1 cellular context compared by ENCODE assay signal in the genomic region with DNA sequence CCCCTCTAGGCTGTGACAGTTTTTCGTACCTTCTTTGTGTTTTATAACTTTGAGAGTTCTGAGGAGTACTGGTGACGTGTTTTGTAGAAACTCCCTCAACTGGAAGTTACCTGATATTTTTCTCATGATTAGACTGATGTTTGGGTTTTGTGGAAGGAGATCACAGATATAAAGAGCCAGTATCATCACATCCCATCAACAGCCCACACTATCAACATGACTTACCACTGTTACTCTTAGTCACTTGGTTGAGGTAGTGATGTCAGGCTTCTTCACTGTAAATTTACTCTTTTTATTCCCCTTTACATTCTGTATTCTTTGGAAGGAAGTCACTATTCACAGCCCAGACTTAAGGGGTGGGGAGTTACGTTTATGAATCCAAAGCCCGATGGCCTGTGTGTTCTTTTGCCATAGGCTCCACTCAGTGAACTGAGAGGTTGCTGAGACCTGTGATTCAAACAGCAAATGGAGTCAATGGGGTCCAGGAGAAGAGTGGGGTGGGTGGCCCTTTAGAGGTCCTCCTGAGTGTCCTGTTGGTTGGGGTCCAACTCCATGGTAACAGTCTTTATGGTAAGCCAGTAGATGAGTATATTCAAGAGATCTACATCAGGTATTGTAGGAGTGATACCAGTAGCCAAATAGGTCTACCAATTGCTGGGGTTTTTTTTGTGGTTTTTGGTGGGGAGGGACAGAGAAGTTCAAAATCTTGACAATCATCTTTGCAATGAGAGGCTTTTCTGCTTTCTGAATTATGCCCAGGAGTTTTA.
TF ChIP-seq lines count a peak whose summit lies in the region.

No MANE protein-coding gene starts in this region.

TF ChIP-seq in GM12878, 131 proteins besides CTCF, POLR2A, EP300 and RAD21:
- no peak for TF ChIP-seq LARP7 (IDR thresholded peaks at IDR 0.05)
- peak; percentile 43 for TF ChIP-seq RUNX3 (IDR thresholded peaks at IDR 0.05; ENCODE audit: low read length)
